ENCODE assay signal across 19 cellular contexts in the genomic region with DNA sequence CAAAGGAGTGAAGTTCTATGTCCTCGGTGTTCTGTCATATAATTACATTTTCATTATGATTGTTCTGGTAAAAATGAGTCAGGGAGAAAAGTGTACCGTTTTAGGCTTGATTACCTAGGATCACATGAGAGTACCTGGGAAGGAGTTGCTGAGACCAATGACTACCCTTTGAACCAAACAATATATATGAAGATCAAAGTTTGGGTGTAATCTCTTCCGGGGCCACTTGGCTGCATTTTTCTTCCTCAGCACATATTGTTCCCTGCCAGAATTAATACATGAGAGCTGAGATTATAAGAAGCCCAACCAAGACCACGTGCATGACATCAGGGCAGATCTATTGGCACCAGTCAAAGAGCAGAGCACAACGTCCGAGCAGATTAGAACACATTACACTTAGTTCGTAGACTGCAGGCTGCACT.
"Had no signal": no experiment of that assay in that cellular context is flagged by ENCODE, and none has a peak within 500 bp of the region (broad histone marks: within the 10 kb centered on the region; RNA-seq: fewer than 3 reads in every experiment).

No MANE protein-coding gene starts in this region.

- DNase-seq: activated B cell treated with CpG ODN at 0.5 μM for 24 hours; activated CD4-positive, alpha-beta T cell treated with anti-CD3 and anti-CD28 coated beads, Interleukin-2, amount 10 ng/mL, durations not matched to agents 24 days and 14 days; activated CD8-positive, alpha-beta memory T cell treated with anti-CD3 and anti-CD28 coated beads, Interleukin-2, amount 50 U/mL, for 4 hours; cerebellar nuclear complex; cortex of kidney; left ventricle myocardium inferior; naive B cell; stimulated activated CD4-positive, alpha-beta T cell treated with anti-CD3 and anti-CD28 coated beads, Interleukin-2, amount 100 ng/mL, for 24 hours; T-cell; transverse colon had no signal

- H3K27me3 ChIP-seq: neural progenitor cell, suprapubic skin, transverse colon had no signal

- H3K36me3 Mint-ChIP-seq: naive B cell, neural progenitor cell, T-cell had no signal

- FAIRE-seq: bronchial epithelial cell, frontal cortex, keratinocyte had no signal

- ATAC-seq: T-cell had no signal

- H3K4me1 Mint-ChIP-seq: T-cell had no signal

- H3K4me3 ChIP-seq: left ventricle myocardium inferior, neural progenitor cell, suprapubic skin, transverse colon had no signal

- H3K27ac ChIP-seq: left ventricle myocardium inferior, neural progenitor cell, suprapubic skin, transverse colon had no signal

- H3K4me2 ChIP-seq: neural progenitor cell had no signal

- H3K36me3 ChIP-seq: left ventricle myocardium inferior, neural progenitor cell, suprapubic skin, transverse colon had no signal

- H3K27ac Mint-ChIP-seq: activated B cell treated with CpG ODN at 0.5 μM for 24 hours; activated CD4-positive, alpha-beta T cell treated with anti-CD3 and anti-CD28 coated beads, Interleukin-2, amount 10 ng/mL, durations not matched to agents 24 days and 14 days; activated naive CD8-positive, alpha-beta T cell; activated T-helper 1 cell treated with anti-CD3 and anti-CD28 coated beads, Interleukin-12 subunit alpha, Interleukin-12 subunit beta, Interleukin-2, Interleukin-4 antibody, amounts not matched to agents 30 ng/mL and 10 ng/mL and 1 ng/mL, durations not matched to agents 14 hours and 24 hours and 36 hours; naive B cell; neural progenitor cell; progenitor cell of endocrine pancreas; stimulated activated naive CD8-positive, alpha-beta T cell treated with anti-CD3 and anti-CD28 coated beads, Interleukin-15, Interleukin-2, amounts not matched to agents 100 ng/mL and 50 ng/mL, for 24 hours; T-cell had no signal

- H3K9ac ChIP-seq: neural progenitor cell had no signal

- H3K9me3 ChIP-seq: suprapubic skin, transverse colon had no signal

- H2AFZ ChIP-seq: neural progenitor cell had no signal

- H3K4me3 Mint-ChIP-seq: activated B cell treated with CpG ODN at 0.5 μM for 24 hours; activated CD4-positive, alpha-beta T cell treated with anti-CD3 and anti-CD28 coated beads, Interleukin-2, amount 10 ng/mL, durations not matched to agents 24 days and 14 days; activated naive CD8-positive, alpha-beta T cell; activated T-helper 1 cell treated with anti-CD3 and anti-CD28 coated beads, Interleukin-12 subunit alpha, Interleukin-12 subunit beta, Interleukin-2, Interleukin-4 antibody, amounts not matched to agents 30 ng/mL and 10 ng/mL and 1 ng/mL, durations not matched to agents 14 hours and 24 hours and 36 hours; neural progenitor cell; stimulated activated naive CD8-positive, alpha-beta T cell treated with anti-CD3 and anti-CD28 coated beads, Interleukin-15, Interleukin-2, amounts not matched to agents 100 ng/mL and 50 ng/mL, for 24 hours; T-cell had no signal

- H3K9me3 Mint-ChIP-seq: activated T-helper 1 cell treated with anti-CD3 and anti-CD28 coated beads, Interleukin-12 subunit alpha, Interleukin-12 subunit beta, Interleukin-2, Interleukin-4 antibody, amounts not matched to agents 30 ng/mL and 10 ng/mL and 1 ng/mL, durations not matched to agents 14 hours and 24 hours and 36 hours; stimulated activated naive CD8-positive, alpha-beta T cell treated with anti-CD3 and anti-CD28 coated beads, Interleukin-15, Interleukin-2, amounts not matched to agents 100 ng/mL and 50 ng/mL, for 24 hours had no signal
